Comparison of ENCODE assay signal across 23 cellular contexts in genomic region chr2:67137699-67138098, GRCh38.
A peak's percentile ranks its signal among the peaks of the same experiment; 100 is the strongest.
DNase-seq lines count a peak whose midpoint lies in the region; ATAC-seq lines count a peak whose summit lies in the region.
"Had no signal": no experiment of that assay in that cellular context is flagged by ENCODE, and none has a peak within 500 bp of the region (broad histone marks: within the 10 kb centered on the region; RNA-seq: fewer than 3 reads in every experiment).

No MANE protein-coding gene starts in this region.

- CTCF ChIA-PET in T-cell (lab: Charles Lee), result no interaction called here

- no peak overlapping the region for H3K27ac Mint-ChIP-seq in T-cell
- H3K27ac Mint-ChIP-seq: activated CD4-positive, alpha-beta T cell treated with anti-CD3 and anti-CD28 coated beads for 36 hours; activated naive CD8-positive, alpha-beta T cell treated with anti-CD3 and anti-CD28 coated beads, Interleukin-2, amount 50 U/mL, for 24 hours; natural killer cell; T-helper 2 cell treated with Interferon-gamma antibody and Interleukin-4, amounts not matched to agents 5 μg/mL and 100 μg/mL, for 36 hours had no signal

- H3K4me1 Mint-ChIP-seq in T-cell, result no peaks in the 10 kb centered on the region
- H3K4me1 Mint-ChIP-seq: activated CD4-positive, alpha-beta T cell treated with anti-CD3 and anti-CD28 coated beads for 36 hours; activated naive CD8-positive, alpha-beta T cell treated with anti-CD3 and anti-CD28 coated beads, Interleukin-2, amount 50 U/mL, for 24 hours; central memory CD8-positive, alpha-beta T cell; natural killer cell had no signal

- no peak overlapping the region for H3K4me3 Mint-ChIP-seq in T-cell
- H3K4me3 Mint-ChIP-seq: activated CD4-positive, alpha-beta T cell treated with anti-CD3 and anti-CD28 coated beads for 36 hours; activated naive CD8-positive, alpha-beta T cell treated with anti-CD3 and anti-CD28 coated beads, Interleukin-2, amount 50 U/mL, for 24 hours; central memory CD8-positive, alpha-beta T cell; natural killer cell; T-helper 2 cell treated with Interferon-gamma antibody and Interleukin-4, amounts not matched to agents 5 μg/mL and 100 μg/mL, for 36 hours had no signal

- DNase-seq in DMS153 (lab: John Stamatoyannopoulos, UW) (peak; percentile 37), M059J (ENCODE audit: low read depth) (peak; percentile 15), NCI-H2081 (lab: John Stamatoyannopoulos, UW) (peak; percentile 33 to 83), SHP77 treated with DMSO at 0.1 percent for 48 hours (lab: John Stamatoyannopoulos, UW) (peak; percentile 61), T-cell (no peak), mesenteric fat pad (ENCODE audit: low spot score) (no peak), mucosa of gallbladder (ENCODE audit: low spot score) (no peak)
- no peak for DNase-seq in activated CD8-positive, alpha-beta memory T cell treated with anti-CD3 and anti-CD28 coated beads, Interleukin-2, amount 50 U/mL, for 48 hours
- DNase-seq: activated CD4-positive, alpha-beta T cell treated with anti-CD3 and anti-CD28 coated beads for 36 hours; activated naive CD8-positive, alpha-beta T cell treated with anti-CD3 and anti-CD28 coated beads, Interleukin-2, amount 50 U/mL, for 24 hours; activated T-cell treated with anti-CD3 and anti-CD28 coated beads, Interleukin-2, amount 50 U/mL, for 1 hour; dorsolateral prefrontal cortex; GM23248; KG1; left ventricle myocardium superior; MV-4-11; natural killer cell; NCI-H526 treated with DMSO at 0.1 percent for 48 hours; occipital lobe; stimulated activated CD4-positive, alpha-beta T cell treated with anti-CD3 and anti-CD28 coated beads, Interleukin-15, amount 100 ng/mL, for 24 hours; stimulated activated naive CD8-positive, alpha-beta T cell treated with anti-CD3 and anti-CD28 coated beads, Interleukin-15, Interleukin-2, amounts not matched to agents 100 U/mL and 50 U/mL, for 24 hours had no signal

- POLR2A ChIA-PET in T-cell (lab: Charles Lee), result no interaction called here

- peaks cover 3 to 7% (median 7%) of the 10 kb centered on the region in 3 donors for H3K9me3 Mint-ChIP-seq in T-cell
- H3K9me3 Mint-ChIP-seq: T-helper 2 cell treated with Interferon-gamma antibody and Interleukin-4, amounts not matched to agents 5 μg/mL and 100 μg/mL, for 36 hours had no signal

- no peaks in the 10 kb centered on the region for H3K36me3 Mint-ChIP-seq in T-cell
- H3K36me3 Mint-ChIP-seq: natural killer cell had no signal

- ATAC-seq in T-cell (replicated peaks in 1 of 4), result no peak
- ATAC-seq: activated CD4-positive, alpha-beta T cell treated with anti-CD3 and anti-CD28 coated beads for 36 hours; activated naive CD8-positive, alpha-beta T cell treated with anti-CD3 and anti-CD28 coated beads, Interleukin-2, amount 50 U/mL, for 24 hours; left ventricle myocardium superior; natural killer cell; stimulated activated naive CD8-positive, alpha-beta T cell treated with anti-CD3 and anti-CD28 coated beads, Interleukin-15, Interleukin-2, amounts not matched to agents 100 U/mL and 50 U/mL, for 24 hours had no signal

- no peaks in the 10 kb centered on the region for H3K27me3 Mint-ChIP-seq in T-cell
- H3K27me3 Mint-ChIP-seq: activated CD4-positive, alpha-beta T cell treated with anti-CD3 and anti-CD28 coated beads for 36 hours; central memory CD8-positive, alpha-beta T cell had no signal

Comparison
In these comparisons a context has a peak if more than half of its experiments do, and no peak if none do; other contexts are left out.
1. DNase-seq: peak in DMS153 (single experiment), M059J (single experiment), NCI-H2081 (2 of 2) and SHP77 treated with DMSO at 0.1 percent for 48 hours (single experiment); none in T-cell (0 of 34), activated CD8-positive, alpha-beta memory T cell treated with anti-CD3 and anti-CD28 coated beads, Interleukin-2, amount 50 U/mL, for 48 hours (single experiment), mesenteric fat pad (single experiment) and mucosa of gallbladder (single experiment).